8 cellular contexts compared by ENCODE assay signal in the genomic region with DNA sequence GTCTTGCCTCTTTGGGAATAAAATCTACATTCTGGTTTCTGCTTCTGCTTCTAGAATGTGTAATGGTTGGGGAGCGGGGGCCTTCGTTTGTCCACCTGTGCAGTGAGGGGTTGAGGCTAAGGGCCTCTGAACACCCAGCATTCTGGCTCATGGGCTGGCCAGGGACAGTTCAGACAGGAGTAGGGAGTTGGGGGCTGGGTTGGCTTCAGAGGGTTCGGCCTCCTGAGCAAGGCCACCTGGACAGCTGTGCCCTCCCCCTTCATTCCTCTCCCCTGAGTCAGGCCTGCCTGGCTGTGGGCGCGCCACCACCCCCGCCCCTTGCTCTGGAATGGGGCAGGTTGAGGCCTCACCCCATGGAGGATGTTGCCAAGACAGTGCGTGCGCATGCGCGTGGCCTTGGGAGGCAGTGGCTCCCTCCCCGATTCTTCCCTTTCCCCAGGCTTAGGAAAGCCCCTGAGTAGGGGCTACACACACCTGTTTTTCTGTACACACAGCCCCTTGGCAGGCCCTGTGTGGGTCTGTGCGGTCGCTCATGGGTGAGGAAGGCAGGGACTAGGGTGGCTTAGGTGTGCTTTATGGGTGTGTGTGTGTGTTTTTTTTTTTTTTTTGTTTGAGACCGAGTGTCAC. TPM values are rescaled to one million over a fixed set of nuclear protein-coding genes. Genes with fewer than 3 reads are reported as not detected.
DNase-seq lines count a peak whose midpoint lies in the region; ATAC-seq and TF ChIP-seq lines count a peak whose summit lies in the region.

No MANE protein-coding gene starts in this region.

- H2BK15ac ChIP-seq in neuronal stem cell (ENCODE audit: low read length): no peak overlapping the region

- H3K14ac ChIP-seq in neuronal stem cell (ENCODE audit: low read length): no peak overlapping the region

- no peak overlapping the region for H3K23ac ChIP-seq in neuronal stem cell (ENCODE audit: low read depth, low read length, poor library complexity)

- H3K4me1 ChIP-seq in esophagus squamous epithelium (peaks cover 52 to 100% (median 72%) of the 10 kb centered on the region in 3 donors), neuronal stem cell (ENCODE audit: control insufficient read depth in 2 of 2, insufficient read depth in 1 of 2, low read depth in 1 of 2, low read length in 2 of 2) (peaks cover 9 to 31% of the 10 kb centered on the region in 2 donors)

- peak overlapping the region; percentile 51 for H3K18ac ChIP-seq in neuronal stem cell (ENCODE audit: low read length)

- H2BK5ac ChIP-seq in neuronal stem cell (ENCODE audit: low read length): no peak overlapping the region

- no peak for ATAC-seq in GM21360 (IDR thresholded peaks at IDR 0.05; ENCODE audit: unreplicated experiment)

- H2BK12ac ChIP-seq in neuronal stem cell (ENCODE audit: low read length): no peak overlapping the region

- H3K27ac ChIP-seq in esophagus squamous epithelium (peak overlapping the region; percentile 95 to 96 (median 96)), neuronal stem cell (replicated peaks; ENCODE audit: low read length) (peak overlapping the region; percentile 61)

- H2AFZ ChIP-seq in neuronal stem cell (ENCODE audit: low read length): no peak overlapping the region

- H3K9me3 ChIP-seq in esophagus squamous epithelium (no peaks in the 10 kb centered on the region), neuronal stem cell (replicated peaks in 1 of 2; ENCODE audit: control insufficient read depth in 2 of 2, insufficient read depth in 1 of 2, low read depth in 1 of 2, low read length in 2 of 2) (no peaks in the 10 kb centered on the region)

- peak overlapping the region; percentile 34 for H3K4me2 ChIP-seq in neuronal stem cell (ENCODE audit: insufficient read depth, low read length, poor library complexity, severe bottlenecking)

- intact Hi-C loops in esophagus squamous epithelium (cut with DNase I): no loop called here

- 31 to 56% methylated on average over 4 to 10 of the region's 14 CpGs for WGBS in esophagus squamous epithelium, 2 donors
- no CpG with 5 or more reads among the region's 14 CpGs for WGBS in neuronal stem cell (ENCODE audit: extremely low coverage in 2 of 2, insufficient read length in 2 of 2, insufficient replicate concordance in 1 of 2), 2 donors

- H3K27me3 ChIP-seq in esophagus squamous epithelium (no peaks in the 10 kb centered on the region), neuronal stem cell (ENCODE audit: control insufficient read depth in 3 of 3, insufficient read depth in 3 of 3, low read depth in 1 of 3, low read length in 3 of 3) (no peaks in the 10 kb centered on the region)

- TF ChIP-seq POLR2A in esophagus squamous epithelium (IDR thresholded peaks at IDR 0.05): peak in 1 of 4 donors; percentile 37

- peak overlapping the region; percentile 65 for H3K9ac ChIP-seq in neuronal stem cell (ENCODE audit: low read depth, low read length, poor library complexity)

- no peak overlapping the region for H4K91ac ChIP-seq in neuronal stem cell (ENCODE audit: low read depth, low read length, poor library complexity)

- TF ChIP-seq CTCF in esophagus squamous epithelium (IDR thresholded peaks at IDR 0.05): no peak

- peaks cover 3% of the 10 kb centered on the region for H3K79me1 ChIP-seq in neuronal stem cell (ENCODE audit: low read depth, low read length)

- peak; percentile 86 for DNase-seq in DMS 273 (lab: John Stamatoyannopoulos, UW; ENCODE audit: unreplicated experiment)
- peak; percentile 98 for DNase-seq in NCI-H226
- no peak for DNase-seq in esophagus squamous epithelium (lab: John Stamatoyannopoulos, UW)
- peak; percentile 57 for DNase-seq in neuronal stem cell (ENCODE audit: low spot score)
- no peak for DNase-seq in cerebellum (ENCODE audit: low spot score)
- no peak for DNase-seq in NCI-H128 (lab: John Stamatoyannopoulos, UW; ENCODE audit: unreplicated experiment)
- no peak for DNase-seq in SHP77 treated with DMSO at 0.1 percent for 48 hours (lab: John Stamatoyannopoulos, UW)

- H3K36me3 ChIP-seq in esophagus squamous epithelium: peaks cover 0 to 17% (median 0%) of the 10 kb centered on the region in 3 donors
- peaks cover 0 to 9% of the 10 kb centered on the region in 2 donors for H3K36me3 ChIP-seq in neuronal stem cell (replicated peaks in 1 of 2; ENCODE audit: control insufficient read depth in 2 of 2, insufficient read depth in 2 of 2, low read length in 2 of 2)

- no peak overlapping the region for H2AK5ac ChIP-seq in neuronal stem cell (ENCODE audit: low read depth, low read length)

- no peak overlapping the region for H2BK120ac ChIP-seq in neuronal stem cell (ENCODE audit: low read depth, low read length)

- H3K4me3 ChIP-seq in esophagus squamous epithelium: peak overlapping the region in 3 of 4 donors; percentile 22 to 34 (median 23)
- no peak overlapping the region for H3K4me3 ChIP-seq in neuronal stem cell (ENCODE audit: low read length in 2 of 2)

- no peak overlapping the region for H3K4ac ChIP-seq in neuronal stem cell (ENCODE audit: low read length)

- H4K8ac ChIP-seq in neuronal stem cell (ENCODE audit: low read depth, low read length): no peak overlapping the region

RNA-seq across cellular contexts. Expression of a gene that starts 57.0 kb away (rescaled TPM):
- total RNA-seq in esophagus squamous epithelium: 10 to 100 TPM; 46.7 to 92.0 (median 62.3) TPM
- polyA plus RNA-seq in neuronal stem cell (2013, experiment 1 of 2): 47.5 TPM
- 49.0 TPM for polyA plus RNA-seq in neuronal stem cell (2013, experiment 2 of 2)
- 34.8 TPM for total RNA-seq in cerebellum

RNA-seq across cellular contexts. Expression of a gene that starts 57.3 kb away (rescaled TPM):
- total RNA-seq in esophagus squamous epithelium: 10 to 100 TPM in 2 of 4 donors, 1 to 10 TPM in 2; 6.5 to 20.0 (median 11.9) TPM
- polyA plus RNA-seq in neuronal stem cell (2013, experiment 1 of 2): 23.3 TPM
- 25.6 TPM for polyA plus RNA-seq in neuronal stem cell (2013, experiment 2 of 2)
- total RNA-seq in cerebellum: 58.4 TPM

RNA-seq across cellular contexts. Expression of a gene that starts 57.5 kb away (rescaled TPM):
- 10 to 100 TPM in 2 of 4 donors, 1 to 10 TPM in 2; 2.9 to 31.7 (median 9.1) TPM for total RNA-seq in esophagus squamous epithelium
- polyA plus RNA-seq in neuronal stem cell (2013, experiment 1 of 2): 0.03 TPM
- 0.03 TPM for polyA plus RNA-seq in neuronal stem cell (2013, experiment 2 of 2)
- 2.4 TPM for total RNA-seq in cerebellum

Comparison
In these comparisons a context has a peak if more than half of its experiments do, and no peak if none do; other contexts are left out.
1. DNase-seq: peak in DMS 273 (single experiment), NCI-H226 (single experiment) and neuronal stem cell (single experiment); none in esophagus squamous epithelium (single experiment), cerebellum (single experiment), NCI-H128 (single experiment) and SHP77 treated with DMSO at 0.1 percent for 48 hours (single experiment).
2. H3K4me3 ChIP-seq: peak in esophagus squamous epithelium (3 of 4); none in neuronal stem cell (0 of 2).